9 cellular contexts compared by ENCODE assay signal in the genomic region with DNA sequence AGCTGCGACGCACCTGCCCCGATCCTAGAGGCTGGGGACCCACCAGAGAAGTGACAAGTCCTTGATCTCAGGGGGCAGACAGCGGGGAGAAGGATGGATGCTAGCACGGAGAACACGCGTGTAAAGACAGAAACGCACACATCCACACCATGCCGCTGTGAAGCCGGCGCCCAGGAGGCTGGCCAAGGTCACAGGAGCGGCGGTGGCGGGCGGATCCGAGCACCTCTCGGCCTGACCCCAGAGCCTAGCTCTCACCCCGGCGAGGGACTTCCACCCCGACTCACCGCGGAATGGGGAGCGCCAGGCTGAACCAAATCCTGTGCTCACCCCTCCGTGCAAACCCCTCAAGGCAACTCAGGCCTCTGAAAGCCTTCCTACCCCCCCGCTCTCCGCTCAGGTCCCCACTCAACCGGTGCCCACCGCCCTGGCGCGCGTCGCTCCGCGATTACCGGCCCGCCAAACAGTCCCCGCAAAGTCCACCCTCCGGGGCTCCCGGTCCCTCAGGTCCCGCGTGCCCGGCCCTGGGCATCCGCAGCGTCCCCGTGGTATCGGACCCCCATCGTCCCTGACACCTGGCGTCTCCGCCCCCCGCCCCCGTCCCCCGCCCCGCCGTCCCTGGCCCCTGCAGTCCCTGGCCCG. TPM values are rescaled to one million over a fixed set of nuclear protein-coding genes. Genes with fewer than 3 reads are reported as not detected.
DNase-seq lines count a peak whose midpoint lies in the region; ATAC-seq, FAIRE-seq and TF ChIP-seq lines count a peak whose summit lies in the region.
"Had no signal": no experiment of that assay in that cellular context is flagged by ENCODE, and none has a peak within 500 bp of the region (broad histone marks: within the 10 kb centered on the region; RNA-seq: fewer than 3 reads in every experiment).

No MANE protein-coding gene starts in this region.

- peaks cover 20% of the 10 kb centered on the region for H3K36me3 Mint-ChIP-seq in nephron progenitor cell (ENCODE audit: low read depth)

- DNase-seq in AG09309 (ENCODE audit: low read depth): no peak
- DNase-seq in RWPE2 (ENCODE audit: low spot score): no peak
- DNase-seq in esophagus muscularis mucosa (ENCODE audit: extremely low spot score): no peak
- DNase-seq in nephron progenitor cell: peak; percentile 33
- no peak for DNase-seq in KG1 (lab: John Stamatoyannopoulos, UW)
- no peak for DNase-seq in GM12891 (ENCODE audit: insufficient read length, low spot score)
- DNase-seq in GF-D8 (lab: John Stamatoyannopoulos, UW): no peak
- DNase-seq in NCI-H2171 (lab: John Stamatoyannopoulos, UW): no peak

- no peaks in the 10 kb centered on the region for H3K9me3 Mint-ChIP-seq in nephron progenitor cell

- H3K27me3 ChIP-seq in RWPE2 (ENCODE audit: insufficient read depth, poor library complexity, severe bottlenecking) (no peaks in the 10 kb centered on the region), esophagus muscularis mucosa (no peaks in the 10 kb centered on the region)

- H3K27ac ChIP-seq in RWPE2 (ENCODE audit: poor library complexity, severe bottlenecking) (no peak overlapping the region), esophagus muscularis mucosa (replicated peaks in 1 of 4) (peak overlapping the region; percentile 89 to 92 (median 90))

- peak overlapping the region; percentile 80 for H3K4me3 Mint-ChIP-seq in nephron progenitor cell

- WGBS in esophagus muscularis mucosa: 36% methylated on average over 15 of the region's 55 CpGs

- no peaks in the 10 kb centered on the region for H3K9me3 ChIP-seq in RWPE2 (ENCODE audit: severe bottlenecking)
- H3K9me3 ChIP-seq in esophagus muscularis mucosa: no peaks in the 10 kb centered on the region

- H3K36me3 ChIP-seq in RWPE2 (ENCODE audit: low read depth) (no peaks in the 10 kb centered on the region), esophagus muscularis mucosa (peaks cover 0 to 5% (median 2%) of the 10 kb centered on the region in 4 donors)

- no peaks in the 10 kb centered on the region for H3K4me1 ChIP-seq in RWPE2 (ENCODE audit: insufficient read depth, poor library complexity, severe bottlenecking)
- H3K4me1 ChIP-seq in esophagus muscularis mucosa: peaks cover 34 to 61% (median 57%) of the 10 kb centered on the region in 4 donors

- intact Hi-C loops in esophagus muscularis mucosa (cut with DNase I): no loop called here

- FAIRE-seq in GM12891 (lab: Jason Lieb, UNC): no peak
- FAIRE-seq: K562 had no signal

- H3K27ac Mint-ChIP-seq in nephron progenitor cell: no peak overlapping the region

- ATAC-seq in RWPE2 (ENCODE audit: low read depth): peak; percentile 15; the same call in 1 of the 3 replicates
- ATAC-seq: K562 had no signal

- no peak for TF ChIP-seq POLR2A in esophagus muscularis mucosa (IDR thresholded peaks at IDR 0.05; ENCODE audit: low read depth)
- TF ChIP-seq POLR2A in GM12891 (IDR thresholded peaks at IDR 0.05; ENCODE audit: low read depth, low read length): no peak

- H3K4me1 Mint-ChIP-seq in nephron progenitor cell: peaks cover 40% of the 10 kb centered on the region

- peaks cover 65% of the 10 kb centered on the region for H3K27me3 Mint-ChIP-seq in nephron progenitor cell (ENCODE audit: low read depth, poor library complexity)

- H3K4me3 ChIP-seq in AG09309 (ENCODE audit: control insufficient read depth, low read depth, low read length): peak overlapping the region; percentile 59
- H3K4me3 ChIP-seq in RWPE2 (ENCODE audit: severe bottlenecking): peak overlapping the region; percentile 84
- peak overlapping the region; percentile 83 to 95 (median 86) for H3K4me3 ChIP-seq in esophagus muscularis mucosa
- H3K4me3 ChIP-seq: K562 had no signal

- TF ChIP-seq EP300 in esophagus muscularis mucosa (IDR thresholded peaks at IDR 0.05): no peak

- TF ChIP-seq CTCF in AG09309 (IDR thresholded peaks at IDR 0.05; ENCODE audit: control insufficient read depth, insufficient read depth, low read depth, low read length, missing control alignments) (no peak), RWPE2 (IDR thresholded peaks at IDR 0.05; ENCODE audit: poor library complexity, severe bottlenecking) (no peak), esophagus muscularis mucosa (IDR thresholded peaks at IDR 0.05) (no peak), nephron progenitor cell (IDR thresholded peaks at IDR 0.05) (no peak)

TF ChIP-seq in GM12891, 5 proteins besides CTCF, POLR2A, EP300 and RAD21:
- no peak for TF ChIP-seq SPI1 (IDR thresholded peaks at IDR 0.05; ENCODE audit: low read depth, low read length)
- TF ChIP-seq PAX5 (IDR thresholded peaks at IDR 0.05; ENCODE audit: insufficient read depth, low read length, severe bottlenecking): no peak
- no peak for TF ChIP-seq TAF1 (IDR thresholded peaks at IDR 0.05; ENCODE audit: low read depth, low read length)
- no peak for TF ChIP-seq POU2F2 (IDR thresholded peaks at IDR 0.05; ENCODE audit: low read depth, low read length)
- TF ChIP-seq POLR2AphosphoS5 (IDR thresholded peaks at IDR 0.05; ENCODE audit: low read depth, low read length): no peak

RNA-seq across cellular contexts. Expression of gene LRRFIP1, which starts 0.5 kb away (rescaled TPM):
- 100 to 1,000 TPM; 142 to 213 (median 191) TPM for total RNA-seq in esophagus muscularis mucosa
- 37.0 TPM for polyA plus RNA-seq in GM12891 (2012; ENCODE audit: low read depth, missing spikeins)

RNA-seq across cellular contexts. Expression of gene RAB17, which starts 36.4 kb away (rescaled TPM):
- total RNA-seq in esophagus muscularis mucosa: 1 to 10 TPM in 2 of 4 donors, under 1 TPM in 2; 0.83 to 3.7 (median 1.4) TPM
- not detected for polyA plus RNA-seq in GM12891 (2012; ENCODE audit: low read depth, missing spikeins)
- polyA plus RNA-seq: K562 had no signal
